8 cellular contexts compared by ENCODE assay signal in genomic region chr9:99906403-99907207, GRCh38. TPM values are rescaled to one million over a fixed set of nuclear protein-coding genes. Genes with fewer than 3 reads are reported as not detected.
A peak's percentile ranks its signal among the peaks of the same experiment; 100 is the strongest.
DNase-seq lines count a peak whose midpoint lies in the region; ATAC-seq lines count a peak whose summit lies in the region.

Gene STX17 (plus strand): TSS chr9:99906654. CDS start chr9:99915240, 8,586 bp downstream.

- peak within 1 kb of the TSS; percentile 88 for H3K4me3 ChIP-seq in endocrine pancreas (ENCODE audit: control insufficient read depth, insufficient read depth, low read length)

- ATAC-seq in GM19351 (IDR thresholded peaks at IDR 0.05; ENCODE audit: unreplicated experiment) (peak; percentile 89), HG03521 (IDR thresholded peaks at IDR 0.05; ENCODE audit: unreplicated experiment) (peak; percentile 81)

- no peaks in the 10 kb centered on the region for H3K27me3 ChIP-seq in endocrine pancreas (ENCODE audit: control insufficient read depth, insufficient read depth, low read length)

- no peaks in the 10 kb centered on the region for H3K9me3 ChIP-seq in endocrine pancreas (ENCODE audit: control insufficient read depth, low read length)

- H3K4me1 ChIP-seq in endocrine pancreas (ENCODE audit: control insufficient read depth, insufficient read depth, low read length) = peaks cover 13% of the 10 kb centered on the region

- H3K36me3 ChIP-seq in endocrine pancreas (ENCODE audit: control insufficient read depth, insufficient read depth, low read length) = peaks cover 2% of the 10 kb centered on the region

- peak within 1 kb of the TSS; percentile 76 for H3K9ac ChIP-seq in endocrine pancreas (ENCODE audit: control insufficient read depth, insufficient read depth, low read length)

- DNase-seq in CD1c-positive myeloid dendritic cell (ENCODE audit: extremely low spot score) (peak; percentile 73), mesenteric fat pad (ENCODE audit: low spot score) (peak; percentile 92)
- DNase-seq in NK-92 treated with Interleukin-12 subunit alpha and Interleukin-12 subunit beta, amount 100 ng/mL, for 24 hours (lab: John Stamatoyannopoulos, UW) = peak; percentile 65
- DNase-seq in activated CD8-positive, alpha-beta memory T cell treated with anti-CD3 and anti-CD28 coated beads for 48 hours (ENCODE audit: low read depth in 2 of 3, low spot score in 2 of 3) = peak; percentile 63 to 79 (median 68)
- DNase-seq in stimulated activated CD8-positive, alpha-beta memory T cell treated with anti-CD3 and anti-CD28 coated beads, Interleukin-15, amount 100 ng/mL, for 24 hours (ENCODE audit: low read depth) = peak; percentile 66

RNA-seq across cellular contexts. Expression of gene STX17, which starts in this region (rescaled TPM):
- total RNA-seq in mesenteric fat pad = 26.1 TPM

Comparison
In these comparisons a context has a peak if more than half of its experiments do, and no peak if none do; other contexts are left out.
1. Peak in every context shown above with its lines: DNase-seq, ATAC-seq and H3K4me3 ChIP-seq.